Comparison of ENCODE assay signal across 17 cellular contexts in genomic region chr2:16298866-16299265, GRCh38.
DNase-seq lines count a peak whose midpoint lies in the region; ATAC-seq and TF ChIP-seq lines count a peak whose summit lies in the region.
"Had no signal": no experiment of that assay in that cellular context is flagged by ENCODE, and none has a peak within 500 bp of the region (broad histone marks: within the 10 kb centered on the region; RNA-seq: fewer than 3 reads in every experiment).

No MANE protein-coding gene starts in this region.

- H3K9me3 ChIP-seq in BE2C = peaks cover 34% of the 10 kb centered on the region
- H3K9me3 ChIP-seq in esophagus muscularis mucosa = no peaks in the 10 kb centered on the region
- H3K9me3 ChIP-seq in trophoblast cell (ENCODE audit: insufficient read depth, low read depth, low read length) = no peaks in the 10 kb centered on the region
- H3K9me3 ChIP-seq: BLaER1 had no signal

- H3K18ac ChIP-seq in trophoblast cell (ENCODE audit: low read length) = no peak overlapping the region

- H3K27me3 ChIP-seq in BE2C = peaks cover 10% of the 10 kb centered on the region
- H3K27me3 ChIP-seq in esophagus muscularis mucosa = peaks cover 0 to 11% (median 0%) of the 10 kb centered on the region in 4 donors
- no peaks in the 10 kb centered on the region for H3K27me3 ChIP-seq in trophoblast cell (ENCODE audit: insufficient read depth, low read length)
- H3K27me3 ChIP-seq: BLaER1 had no signal

- no peak overlapping the region for H4K91ac ChIP-seq in trophoblast cell (ENCODE audit: low read depth, low read length)

- H3K4ac ChIP-seq in trophoblast cell (ENCODE audit: low read depth, low read length) = no peak overlapping the region

- no peaks in the 10 kb centered on the region for H3K79me2 ChIP-seq in trophoblast cell (ENCODE audit: control insufficient read depth, insufficient read depth, low read length, poor library complexity)

- H3K36me3 ChIP-seq in BE2C (no peaks in the 10 kb centered on the region), esophagus muscularis mucosa (no peaks in the 10 kb centered on the region), trophoblast cell (ENCODE audit: control insufficient read depth in 1 of 2, insufficient read depth in 2 of 2, low read length in 2 of 2) (no peaks in the 10 kb centered on the region)
- H3K36me3 ChIP-seq: BLaER1 had no signal

- no peak overlapping the region for H3K9ac ChIP-seq in trophoblast cell (ENCODE audit: low read length)
- H3K9ac ChIP-seq: BLaER1 had no signal

- WGBS in esophagus muscularis mucosa = 85% methylated on average over 3 of the region's 3 CpGs
- WGBS in trophoblast cell (ENCODE audit: extremely low coverage, insufficient coverage, insufficient read length) = no CpG with 5 or more reads among the region's 3 CpGs

- no peak overlapping the region for H3K14ac ChIP-seq in trophoblast cell (ENCODE audit: low read length)

- H2AK5ac ChIP-seq in trophoblast cell (ENCODE audit: low read length) = no peak overlapping the region

- H3K4me1 ChIP-seq in BE2C (peaks cover 16% of the 10 kb centered on the region), esophagus muscularis mucosa (no peaks in the 10 kb centered on the region), trophoblast cell (ENCODE audit: control insufficient read depth in 1 of 2, insufficient read depth in 2 of 2, low read length in 2 of 2) (peaks cover 6 to 7% of the 10 kb centered on the region in 2 experiments)
- H3K4me1 ChIP-seq: A549 had no signal

- H2BK5ac ChIP-seq in trophoblast cell (ENCODE audit: low read depth, low read length, poor library complexity) = no peak overlapping the region

- H3K23ac ChIP-seq in trophoblast cell (ENCODE audit: low read length) = no peak overlapping the region

- H4K8ac ChIP-seq in trophoblast cell (ENCODE audit: low read depth, low read length) = no peak overlapping the region

- no peak overlapping the region for H2BK12ac ChIP-seq in trophoblast cell (ENCODE audit: low read length)

- no peak for TF ChIP-seq EP300 in esophagus muscularis mucosa (IDR thresholded peaks at IDR 0.05)

- H2AFZ ChIP-seq in trophoblast cell (ENCODE audit: insufficient read depth, low read length, poor library complexity) = no peak overlapping the region

- ATAC-seq in HG03135 (IDR thresholded peaks at IDR 0.05; ENCODE audit: unreplicated experiment) = no peak
- no peak for ATAC-seq in GM21423 (IDR thresholded peaks at IDR 0.05; ENCODE audit: unreplicated experiment)
- ATAC-seq: A549 had no signal

- intact Hi-C loops in esophagus muscularis mucosa (cut with DNase I) = no loop called here

- no peak overlapping the region for H2BK120ac ChIP-seq in trophoblast cell (ENCODE audit: insufficient read depth, low read length, poor library complexity)

- H3K79me1 ChIP-seq in trophoblast cell (ENCODE audit: low read length) = peaks cover 4% of the 10 kb centered on the region

- TF ChIP-seq CTCF in BE2C (IDR thresholded peaks at IDR 0.05; ENCODE audit: low read depth, low read length) (no peak), esophagus muscularis mucosa (IDR thresholded peaks at IDR 0.05) (no peak)

- H3K4me2 ChIP-seq in trophoblast cell (ENCODE audit: low read length) = no peak overlapping the region
- H3K4me2 ChIP-seq: A549, BLaER1 had no signal

- TF ChIP-seq POLR2A in esophagus muscularis mucosa (IDR thresholded peaks at IDR 0.05; ENCODE audit: low read depth) = no peak

- H4K12ac ChIP-seq in trophoblast cell (ENCODE audit: low read depth, low read length) = no peak overlapping the region

- peak; percentile 92 for DNase-seq in BE2C
- DNase-seq in esophagus muscularis mucosa (ENCODE audit: extremely low spot score) = peak; percentile 14
- peak; percentile 33 to 63 for DNase-seq in trophoblast cell
- no peak for DNase-seq in activated CD4-positive, alpha-beta T cell treated with anti-CD3 and anti-CD28 coated beads, Interleukin-2, amount 50 U/mL, for 1 hour
- DNase-seq: AML-193; C1 segment of cervical spinal cord; Caco-2; Calu3; CD4-positive, alpha-beta memory T cell; CD4-positive, CD25-positive, alpha-beta regulatory T cell; DMS79 treated with DMSO at 0.1 percent for 48 hours; GF-D8 had no signal

- H3K27ac ChIP-seq in esophagus muscularis mucosa (replicated peaks in 1 of 4) (no peak overlapping the region), trophoblast cell (ENCODE audit: low read depth, low read length) (no peak overlapping the region)
- H3K27ac ChIP-seq: 22Rv1, A549, BLaER1 had no signal

- no peak overlapping the region for H3K4me3 ChIP-seq in BE2C (ENCODE audit: low read depth, low read length)
- H3K4me3 ChIP-seq in esophagus muscularis mucosa = no peak overlapping the region
- no peak overlapping the region for H3K4me3 ChIP-seq in trophoblast cell (ENCODE audit: low read depth, low read length)
- H3K4me3 ChIP-seq: A549, BLaER1 had no signal
